In the genomic region with DNA sequence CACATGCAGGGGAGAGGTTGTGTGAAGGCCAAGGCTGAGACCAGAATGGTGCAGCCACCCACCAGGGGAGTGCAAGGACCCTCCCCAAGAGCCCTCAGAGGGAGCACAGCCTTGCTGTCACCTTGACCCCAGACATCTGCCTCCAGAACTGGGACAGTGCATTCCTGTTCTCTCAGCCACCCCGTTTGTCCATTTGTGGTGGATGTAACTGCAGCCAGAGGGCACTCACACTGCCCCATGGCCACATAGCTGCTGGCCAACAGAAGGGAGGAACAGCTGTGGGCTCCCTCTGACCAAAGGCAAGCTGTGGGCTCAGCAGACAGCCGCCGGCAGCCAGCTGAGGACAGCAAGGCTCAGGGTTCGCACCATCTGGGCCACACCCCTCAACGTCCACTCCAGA, we compare ENCODE assay signal across 29 cellular contexts. TPM values are rescaled to one million over a fixed set of nuclear protein-coding genes. Genes with fewer than 3 reads are reported as not detected.
DNase-seq lines count a peak whose midpoint lies in the region; ATAC-seq and TF ChIP-seq lines count a peak whose summit lies in the region.
"Had no signal": no experiment of that assay in that cellular context is flagged by ENCODE, and none has a peak within 500 bp of the region (broad histone marks: within the 10 kb centered on the region; RNA-seq: fewer than 3 reads in every experiment).

No MANE protein-coding gene starts in this region.

- POLR2A ChIA-PET in RWPE1 (lab: Yijun Ruan, JAX; ENCODE audit: low non-redundant PET), result no interaction called here

- H4K5ac ChIP-seq in mesendoderm (ENCODE audit: low read length), result no peak overlapping the region

- peak; percentile 83 to 97 (median 97) for ATAC-seq in psoas muscle
- ATAC-seq: heart left ventricle had no signal

- H2BK5ac ChIP-seq in mesendoderm (ENCODE audit: low read length), result no peak overlapping the region

- H3K79me2 ChIP-seq in mesendoderm (ENCODE audit: control insufficient read depth, insufficient read depth, low read length), result no peaks in the 10 kb centered on the region

- no peak overlapping the region for H2BK15ac ChIP-seq in mesendoderm (replicated peaks; ENCODE audit: low read depth)

- H3K36me3 ChIP-seq in BLaER1 (no peaks in the 10 kb centered on the region), psoas muscle (ENCODE audit: insufficient read depth in 1 of 2, low read depth in 1 of 2) (no peaks in the 10 kb centered on the region), uterus (no peaks in the 10 kb centered on the region), mesendoderm (ENCODE audit: control insufficient read depth, insufficient read depth, low read length) (no peaks in the 10 kb centered on the region)
- H3K36me3 ChIP-seq: BE2C, heart left ventricle, lower lobe of right lung, MG63, stomach, tibial artery had no signal

- H4K8ac ChIP-seq in mesendoderm (ENCODE audit: low read depth, low read length), result no peak overlapping the region

- H3K23ac ChIP-seq in mesendoderm (ENCODE audit: low read length), result no peak overlapping the region

- no peak for DNase-seq in RWPE1 (ENCODE audit: low spot score)
- peak; percentile 20 for DNase-seq in fibroblast of villous mesenchyme (ENCODE audit: low read depth)
- DNase-seq in psoas muscle, result peak in 1 of 2 donors; percentile 75
- no peak for DNase-seq in NCI-H128 (lab: John Stamatoyannopoulos, UW; ENCODE audit: unreplicated experiment)
- DNase-seq in uterus, result no peak
- DNase-seq in cerebellar nuclear complex (lab: John Stamatoyannopoulos, UW), result no peak
- DNase-seq in mesendoderm, result no peak
- DNase-seq: activated CD4-positive, alpha-beta T cell treated with anti-CD3 and anti-CD28 coated beads for 4 hours; activated gamma-delta T cell; activated naive CD8-positive, alpha-beta T cell treated with anti-CD3 and anti-CD28 coated beads, Interleukin-2, amount 10 ng/mL, durations not matched to agents 7 days and 5 days; BE2C; caudate nucleus; COR-L47; DMS53; dorsolateral prefrontal cortex; GDM1; H9; heart left ventricle; kidney glomerular epithelial cell; lower lobe of right lung; MG63; NCI-H1417 treated with DMSO at 0.1 percent for 48 hours; NCI-H446; NCI-H774; stomach; tibial artery had no signal

- H3K9me3 ChIP-seq in BLaER1 (peaks cover 21% of the 10 kb centered on the region), psoas muscle (peaks cover 2% of the 10 kb centered on the region), uterus (no peaks in the 10 kb centered on the region)
- H3K9me3 ChIP-seq: BE2C had no signal

- H3K9ac ChIP-seq in BLaER1 (peak overlapping the region; percentile 39), mesendoderm (ENCODE audit: low read length) (no peak overlapping the region)

- intact Hi-C loops in psoas muscle (cut with DNase I), result no loop called here
- intact Hi-C loops in uterus (cut with DNase I; ENCODE audit: low total_unique reads), result no loop called here

- H2BK120ac ChIP-seq in mesendoderm (ENCODE audit: low read depth, low read length), result no peak overlapping the region

- H3K79me1 ChIP-seq in mesendoderm (ENCODE audit: low read length), result no peaks in the 10 kb centered on the region

- no peak overlapping the region for H3K4me3 ChIP-seq in BLaER1
- no peak overlapping the region for H3K4me3 ChIP-seq in fibroblast of villous mesenchyme (ENCODE audit: low read depth, low read length)
- no peak overlapping the region for H3K4me3 ChIP-seq in psoas muscle
- H3K4me3 ChIP-seq in uterus, result no peak overlapping the region
- no peak overlapping the region for H3K4me3 ChIP-seq in mesendoderm (ENCODE audit: low read length)
- H3K4me3 ChIP-seq: dorsolateral prefrontal cortex, heart left ventricle, lower lobe of right lung, MG63, skin epidermis, stomach, tibial artery had no signal

- no peak for TF ChIP-seq POLR2A in uterus (IDR thresholded peaks at IDR 0.05)

- H3K18ac ChIP-seq in mesendoderm (ENCODE audit: low read length), result no peak overlapping the region

- WGBS in psoas muscle, 3 donors, result 19 to 27% (median 23%) methylated on average over 5 of the region's 5 CpGs
- no CpG with 5 or more reads among the region's 5 CpGs for WGBS in mesendoderm (ENCODE audit: extremely low coverage, insufficient coverage, low lambda C conversion rate)

- H4K20me1 ChIP-seq in BLaER1, result no peaks in the 10 kb centered on the region

- H3K27me3 ChIP-seq in BLaER1 (no peaks in the 10 kb centered on the region), psoas muscle (ENCODE audit: insufficient read depth in 3 of 3, low read length in 2 of 3) (no peaks in the 10 kb centered on the region), uterus (no peaks in the 10 kb centered on the region), mesendoderm (ENCODE audit: insufficient read depth, low read length, poor library complexity) (no peaks in the 10 kb centered on the region)
- H3K27me3 ChIP-seq: BE2C, dorsolateral prefrontal cortex, heart left ventricle, MG63, stomach had no signal

- CTCF ChIA-PET in RWPE1 (lab: Yijun Ruan, JAX), result no interaction called here

- H3K4me2 ChIP-seq in BLaER1, result peak overlapping the region; percentile 68
- no peak overlapping the region for H3K4me2 ChIP-seq in mesendoderm (ENCODE audit: low read length)

- TF ChIP-seq CTCF in RWPE1 (conservative IDR thresholded peaks at IDR 0.05; ENCODE audit: low read depth) (no peak), fibroblast of villous mesenchyme (IDR thresholded peaks at IDR 0.05; ENCODE audit: insufficient read depth, low read depth, low read length) (peak; percentile 25), psoas muscle (IDR thresholded peaks at IDR 0.05) (peak; percentile 48), uterus (IDR thresholded peaks at IDR 0.05) (no peak)

- H3K27ac ChIP-seq in BLaER1 (peak overlapping the region; percentile 90), RWPE1 (peak overlapping the region; percentile 39), psoas muscle (peak overlapping the region; percentile 30), uterus (no peak overlapping the region), mesendoderm (ENCODE audit: low read depth, low read length) (no peak overlapping the region)
- H3K27ac ChIP-seq: dorsolateral prefrontal cortex, epithelial cell of prostate, heart left ventricle, lower lobe of right lung, skin epidermis, stomach, tibial artery had no signal

- no peak overlapping the region for H3K56ac ChIP-seq in mesendoderm (ENCODE audit: low read length)

- no peak overlapping the region for H2AK5ac ChIP-seq in mesendoderm (ENCODE audit: low read length)

- peaks cover 84% of the 10 kb centered on the region for H3K4me1 ChIP-seq in BLaER1
- no peaks in the 10 kb centered on the region for H3K4me1 ChIP-seq in psoas muscle
- H3K4me1 ChIP-seq in uterus, result no peaks in the 10 kb centered on the region
- H3K4me1 ChIP-seq in mesendoderm (ENCODE audit: control insufficient read depth, low read depth, low read length), result peaks cover 2% of the 10 kb centered on the region
- H3K4me1 ChIP-seq: lower lobe of right lung, stomach, tibial artery had no signal

- H3K4ac ChIP-seq in mesendoderm (ENCODE audit: low read depth, low read length), result no peak overlapping the region

RNA-seq across cellular contexts. Expression of a gene that starts 49.8 kb away (rescaled TPM):
- total RNA-seq in fibroblast of villous mesenchyme, result 14.7 and 26.1 TPM in 2 replicates
- total RNA-seq in psoas muscle, result 10 to 100 TPM; 11.1 to 19.7 (median 15.8) TPM
- 10 to 100 TPM in 2 of 3 donors, 1 to 10 TPM in 1; 9.2 to 16.5 (median 10.1) TPM for polyA plus RNA-seq in psoas muscle
- total RNA-seq in uterus, result 10 to 100 TPM; 25.1 to 49.2 (median 36.4) TPM
- polyA plus RNA-seq in mesendoderm (2013, experiment 1 of 2), result 25.9 TPM
- 24.8 TPM for polyA plus RNA-seq in mesendoderm (2013, experiment 2 of 2)

RNA-seq across cellular contexts. Expression of a gene that starts 53.7 kb away (rescaled TPM):
- total RNA-seq in fibroblast of villous mesenchyme (27.6 and 56.4 TPM in 2 replicates), psoas muscle (10 to 100 TPM in 3 of 4 donors, 1 to 10 TPM in 1; 9.8 to 63.6 (median 28.3) TPM), uterus (1 to 10 TPM in 2 of 4 donors, under 1 TPM in 1, not detected in 1; 0.88 to 2.0 (median 1.3) TPM)
- polyA plus RNA-seq in psoas muscle, result 10 to 100 TPM; 16.4 to 28.6 (median 20.2) TPM
- 742 TPM for polyA plus RNA-seq in mesendoderm (2013, experiment 1 of 2)
- 732 TPM for polyA plus RNA-seq in mesendoderm (2013, experiment 2 of 2)

Comparison
In these comparisons a context has a peak if more than half of its experiments do, and no peak if none do; other contexts are left out.
1. H3K27ac ChIP-seq: peak in BLaER1 (single experiment), RWPE1 (single experiment) and psoas muscle (single experiment); none in uterus (0 of 2) and mesendoderm (single experiment).
2. CTCF ChIP-seq: peak in fibroblast of villous mesenchyme (single experiment) and psoas muscle (single experiment); none in RWPE1 (single experiment) and uterus (0 of 4).